In genomic region chr2:197306024-197306690, GRCh38 we compare ENCODE assay signal across 10 cellular contexts. TPM values are rescaled to one million over a fixed set of nuclear protein-coding genes. Genes with fewer than 3 reads are reported as not detected.
DNase-seq lines count a peak whose midpoint lies in the region; ATAC-seq and TF ChIP-seq lines count a peak whose summit lies in the region.
"Had no signal": no experiment of that assay in that cellular context is flagged by ENCODE, and none has a peak within 500 bp of the region (broad histone marks: within the 10 kb centered on the region; RNA-seq: fewer than 3 reads in every experiment).

No MANE protein-coding gene starts in this region.

- no peaks in the 10 kb centered on the region for H3K9me3 ChIP-seq in spleen
- no peaks in the 10 kb centered on the region for H3K9me3 ChIP-seq in endodermal cell (ENCODE audit: control insufficient read depth, low read length)

- H3K36me3 Mint-ChIP-seq in endodermal cell (ENCODE audit: low read depth): no peaks in the 10 kb centered on the region

- H3K9ac ChIP-seq in endodermal cell (ENCODE audit: extremely low read depth, low read length, poor library complexity, severe bottlenecking): no peak overlapping the region

- ATAC-seq in GM21737 (IDR thresholded peaks at IDR 0.05; ENCODE audit: unreplicated experiment) (no peak), HG03442 (IDR thresholded peaks at IDR 0.05; ENCODE audit: unreplicated experiment) (no peak)

- H3K27me3 ChIP-seq in dorsolateral prefrontal cortex (no peaks in the 10 kb centered on the region), spleen (replicated peaks in 1 of 7) (no peaks in the 10 kb centered on the region), endodermal cell (ENCODE audit: control insufficient read depth, insufficient read depth, low read length, poor library complexity, severe bottlenecking) (peaks cover 19% of the 10 kb centered on the region)

- H3K4me3 ChIP-seq in dorsolateral prefrontal cortex (peak overlapping the region in 10 of 59 donors; percentile 1 to 28 (median 9)), spleen (peak overlapping the region in 5 of 8 donors; percentile 5 to 87 (median 68)), endodermal cell (ENCODE audit: low read length) (no peak overlapping the region)

- no peak overlapping the region for H3K27ac Mint-ChIP-seq in endodermal cell

- no peak for TF ChIP-seq POLR2A in spleen (IDR thresholded peaks at IDR 0.05)

- 51 to 68% (median 65%) methylated on average over 5 of the region's 5 CpGs for WGBS in spleen, 5 donors
- 83 to 92% methylated on average over 2 to 5 of the region's 5 CpGs for WGBS in endodermal cell (ENCODE audit: insufficient coverage in 1 of 2, insufficient read length in 1 of 2), 2 experiments

- TF ChIP-seq CTCF in dorsolateral prefrontal cortex (IDR thresholded peaks at IDR 0.05 in 54 of 56, conservative IDR thresholded peaks at IDR 0.05 in 2 of 56; ENCODE audit: low read depth in 1 of 56, partially characterized antibody in 56 of 56): no peak
- no peak for TF ChIP-seq CTCF in spleen (IDR thresholded peaks at IDR 0.05 in 8 of 11, conservative IDR thresholded peaks at IDR 0.05 in 3 of 11)
- no peak for TF ChIP-seq CTCF in endodermal cell (conservative IDR thresholded peaks at IDR 0.05)

- peaks cover 37 to 91% (median 84%) of the 10 kb centered on the region in 6 donors for H3K4me1 ChIP-seq in spleen
- peaks cover 3% of the 10 kb centered on the region for H3K4me1 ChIP-seq in endodermal cell (ENCODE audit: control insufficient read depth, insufficient read depth, low read length)

- H3K4me1 Mint-ChIP-seq in endodermal cell: peaks cover 18% of the 10 kb centered on the region

- intact Hi-C loops in dorsolateral prefrontal cortex (cut with DNase I) (loop anchor here (5.0 to 10.0 kb wide), 4 partner anchors 69 to 381 kb away; partner anchors contain the start of gene PGAP1 (in 1 of the 2)), spleen (cut with DNase I; ENCODE audit: low total_unique reads) (loop anchor here (5.0 kb wide), 1 partner anchor 194 kb away; no protein-coding TSS in a partner anchor)

- peaks cover 23% of the 10 kb centered on the region for H3K27me3 Mint-ChIP-seq in endodermal cell (ENCODE audit: insufficient read depth)

- H3K36me3 ChIP-seq in spleen (peaks cover 0 to 8% (median 2%) of the 10 kb centered on the region in 6 donors), endodermal cell (ENCODE audit: control insufficient read depth, insufficient read depth, low read length) (no peaks in the 10 kb centered on the region)

- H3K4me3 Mint-ChIP-seq in endodermal cell: no peak overlapping the region

- DNase-seq in NCI-H2196 (lab: John Stamatoyannopoulos, UW; ENCODE audit: unreplicated experiment) (peak; percentile 20), NCI-H2196 treated with DMSO at 0.1 percent for 48 hours (lab: John Stamatoyannopoulos, UW; ENCODE audit: unreplicated experiment) (no peak), NCI-H69 (lab: John Stamatoyannopoulos, UW) (peak; percentile 55), dorsolateral prefrontal cortex (no peak), spleen (no peak), endodermal cell (no peak)
- DNase-seq: 8988T, retina had no signal

- H3K27ac ChIP-seq in dorsolateral prefrontal cortex (peak overlapping the region in 58 of 59 donors; percentile 4 to 94 (median 84)), spleen (peak overlapping the region; percentile 66 to 98 (median 96)), endodermal cell (ENCODE audit: low read depth, low read length) (no peak overlapping the region)

- H3K9me3 Mint-ChIP-seq in endodermal cell: no peaks in the 10 kb centered on the region

RNA-seq across cellular contexts. Expression of gene ANKRD44, which starts 4.4 kb away (rescaled TPM):
- total RNA-seq in dorsolateral prefrontal cortex (10 to 100 TPM; 20.2 to 68.1 (median 34.7) TPM), spleen (100 to 1,000 TPM; 108 to 183 (median 145) TPM), endodermal cell (10 to 100 TPM in 1 of 2 donors, 1 to 10 TPM in 1; 6.2 to 10.6 TPM)
- 10 to 100 TPM; 16.0 to 18.5 (median 16.3) TPM for polyA plus RNA-seq in spleen
- 3.2 TPM for polyA plus RNA-seq in endodermal cell (2013, experiment 1 of 2)
- polyA plus RNA-seq in endodermal cell (2013, experiment 2 of 2): 2.2 TPM

Comparison
In these comparisons a context has a peak if more than half of its experiments do, and no peak if none do; other contexts are left out.
1. DNase-seq: peak in NCI-H2196 (single experiment) and NCI-H69 (single experiment); none in NCI-H2196 treated with DMSO at 0.1 percent for 48 hours (single experiment), dorsolateral prefrontal cortex (0 of 10), spleen (single experiment) and endodermal cell (single experiment).